ENCODE assay signal across 1 cellular context in the genomic region with DNA sequence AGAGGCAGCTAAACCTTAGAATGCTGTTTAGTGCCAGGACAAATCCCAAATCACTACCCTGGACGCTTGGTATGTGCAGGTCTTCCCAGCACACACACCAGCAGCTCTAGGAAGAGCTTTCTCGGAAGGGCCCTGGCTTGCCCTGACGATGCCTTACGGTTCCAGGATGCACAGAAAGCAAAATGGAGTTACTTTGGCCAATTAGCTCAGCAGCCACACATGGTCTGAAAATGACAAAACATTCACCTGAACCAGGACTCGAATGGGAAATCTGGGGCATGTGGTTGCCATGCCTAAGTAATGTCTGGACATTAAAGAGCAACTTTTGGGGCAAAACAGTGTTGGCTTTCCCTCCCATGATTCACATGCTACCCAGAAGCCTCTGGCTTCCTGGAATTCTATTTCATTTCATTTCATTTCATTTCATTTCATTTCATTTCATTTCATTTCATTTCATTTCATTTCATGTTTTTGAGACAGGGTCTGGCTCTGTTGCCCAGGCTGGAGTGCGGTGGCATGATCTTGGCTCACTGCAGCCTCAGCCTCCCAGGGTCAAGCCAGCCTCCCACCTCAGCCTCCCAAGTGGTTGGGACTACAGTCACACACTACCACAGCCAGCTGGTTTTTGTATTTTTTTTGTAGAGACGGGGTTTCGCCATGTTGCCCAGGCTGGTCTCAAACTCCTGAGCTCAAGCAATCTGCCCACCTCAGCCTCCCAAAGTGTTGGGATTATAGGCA.
TF ChIP-seq lines count a peak whose summit lies in the region.

No MANE protein-coding gene starts in this region.

TF ChIP-seq in endothelial cell of umbilical vein, 7 proteins besides CTCF, POLR2A, EP300 and RAD21:
- TF ChIP-seq POLR2AphosphoS5 (IDR thresholded peaks at IDR 0.05; ENCODE audit: insufficient read depth, low read depth, low read length) (no peak), FOS (IDR thresholded peaks at IDR 0.05; ENCODE audit: borderline replicate concordance, insufficient read depth, low read length) (no peak), JUN (IDR thresholded peaks at IDR 0.05; ENCODE audit: borderline replicate concordance, insufficient read depth, insufficient read length, low read depth) (no peak), MYC (IDR thresholded peaks at IDR 0.05; ENCODE audit: low read depth, low read length) (no peak)
